ENCODE assay signal across 22 cellular contexts in the genomic region with DNA sequence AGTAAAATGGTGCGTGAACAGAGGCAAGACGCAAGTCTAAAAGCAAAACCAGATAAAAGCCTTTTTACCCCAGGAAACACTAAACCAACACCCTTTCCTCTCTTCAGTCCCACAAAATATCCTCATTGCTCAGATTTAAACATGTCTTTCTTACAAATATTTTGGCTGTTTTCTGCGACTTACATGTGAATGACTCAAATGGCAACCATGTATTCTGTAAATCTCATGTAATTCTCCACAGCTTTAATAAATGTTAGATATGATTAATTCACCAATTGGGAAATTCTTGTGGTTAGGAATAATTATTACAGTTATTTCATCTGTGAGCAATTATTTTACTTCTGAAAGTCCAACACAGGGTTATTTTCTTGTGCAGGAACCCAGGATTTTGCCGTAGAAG.
A peak's percentile ranks its signal among the peaks of the same experiment; 100 is the strongest.
DNase-seq lines count a peak whose midpoint lies in the region; ATAC-seq lines count a peak whose summit lies in the region.
"Had no signal": no experiment of that assay in that cellular context is flagged by ENCODE, and none has a peak within 500 bp of the region (broad histone marks: within the 10 kb centered on the region; RNA-seq: fewer than 3 reads in every experiment).

No MANE protein-coding gene starts in this region.

- H3K27ac ChIP-seq in SK-N-MC: peak overlapping the region; percentile 98
- H3K27ac ChIP-seq: HL-60, Peyer's patch, SJSA1 had no signal

- peaks cover 6% of the 10 kb centered on the region; the same call in 1 of the 2 replicates for H3K36me3 ChIP-seq in SK-N-MC (ENCODE audit: insufficient read depth, low read length)
- H3K36me3 ChIP-seq: BE2C, MG63, Peyer's patch, SJSA1 had no signal

- peaks cover 9% of the 10 kb centered on the region; the same call in 1 of the 2 replicates for H3K9me3 ChIP-seq in SK-N-MC (ENCODE audit: low read depth, low read length)
- H3K9me3 ChIP-seq: BE2C, Caco-2, MG63, Peyer's patch, SJSA1 had no signal

- DNase-seq in GM04503 (ENCODE audit: low read depth) (peak; percentile 9), SK-N-MC (ENCODE audit: low read depth, low spot score) (no peak), fibroblast of gingiva (ENCODE audit: low read depth) (peak; percentile 42), GOT3 (lab: John Stamatoyannopoulos, UW) (no peak), T-helper 9 cell (no peak)
- DNase-seq: ACHN; BE2C; Caco-2; CD4-positive, alpha-beta T cell; GF-D8; Kasumi-1; MG63; NCI-H1092 treated with DMSO at 0.1 percent for 48 hours; NCI-H2081; NCI-H510A; NCI-H748 treated with DMSO at 0.1 percent for 48 hours; NK-92 treated with Interleukin-12 subunit alpha and Interleukin-12 subunit beta, amount 100 ng/mL, for 24 hours; Peyer's patch had no signal

- H3K4me3 ChIP-seq in SK-N-MC: peak overlapping the region; percentile 64
- H3K4me3 ChIP-seq: MG63, Peyer's patch, SJSA1 had no signal

- ATAC-seq in esophagus mucosa (no peak), HG02852 (IDR thresholded peaks at IDR 0.05; ENCODE audit: unreplicated experiment) (no peak)

- peak overlapping the region; percentile 35 for H3K9ac ChIP-seq in SK-N-MC (ENCODE audit: insufficient read length)

Comparison
In these comparisons a context has a peak if more than half of its experiments do, and no peak if none do; other contexts are left out.
1. DNase-seq: peak in GM04503 (single experiment) and fibroblast of gingiva (single experiment); none in SK-N-MC (single experiment), GOT3 (single experiment) and T-helper 9 cell (single experiment).